In the genomic region with DNA sequence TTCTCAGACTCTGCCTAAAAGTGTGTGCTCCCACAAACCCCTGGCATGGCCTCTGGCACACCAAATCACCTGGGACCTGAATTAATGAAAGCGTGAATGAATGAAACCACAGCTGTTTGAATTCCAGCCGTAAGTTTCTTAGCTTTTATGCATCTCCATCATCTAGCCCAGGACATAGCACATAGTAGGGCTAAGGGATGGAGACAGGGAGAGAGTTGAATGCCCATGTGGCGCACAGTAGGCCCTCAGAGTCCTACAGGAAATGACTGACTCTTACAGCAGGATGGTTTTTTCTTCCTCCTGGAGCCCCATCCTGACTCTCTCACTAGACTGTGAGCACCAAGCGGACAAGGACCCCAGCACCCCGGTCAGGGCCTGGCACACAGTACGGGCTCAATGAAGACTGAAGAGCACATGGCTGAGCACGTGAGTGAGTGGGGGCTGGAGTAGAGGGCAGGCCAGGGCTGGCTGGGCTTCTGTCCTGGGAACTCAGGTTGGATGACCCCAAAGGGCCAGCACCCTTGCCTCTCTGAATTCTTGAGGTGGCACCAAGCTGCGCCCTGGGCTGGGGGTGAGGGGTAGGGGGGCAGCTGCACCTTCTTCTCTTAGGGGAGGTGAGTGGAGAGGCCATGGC, we compare ENCODE assay signal across 33 cellular contexts.
"Had no signal": no experiment of that assay in that cellular context is flagged by ENCODE, and none has a peak within 500 bp of the region (broad histone marks: within the 10 kb centered on the region; RNA-seq: fewer than 3 reads in every experiment).

No MANE protein-coding gene starts in this region.

- H3K9me3 ChIP-seq: adrenal gland, colonic mucosa had no signal

- H3K4me1 ChIP-seq: adrenal gland, ascending aorta, breast epithelium, colonic mucosa, esophagus muscularis mucosa, gastroesophageal sphincter, heart right ventricle had no signal

- ATAC-seq: activated CD4-positive, alpha-beta T cell treated with anti-CD3 and anti-CD28 coated beads for 36 hours; activated CD4-positive, CD25-positive, alpha-beta regulatory T cell treated with anti-CD3 and anti-CD28 coated beads, Interleukin-2, amount 50 U/mL, for 24 hours; activated CD8-positive, alpha-beta memory T cell treated with anti-CD3 and anti-CD28 coated beads, Interleukin-2, amount 10 ng/mL, durations not matched to agents 7 days and 5 days; activated CD8-positive, alpha-beta T cell treated with anti-CD3 and anti-CD28 coated beads, Interleukin-2, amount 10 ng/mL, durations not matched to agents 7 days and 5 days; activated naive CD8-positive, alpha-beta T cell treated with anti-CD3 and anti-CD28 coated beads, Interleukin-2, amount 50 U/mL, for 24 hours; gastroesophageal sphincter; heart right ventricle; T-helper 17 cell had no signal

- H3K27ac ChIP-seq: adrenal gland, ascending aorta, breast epithelium, cardiac muscle cell, colonic mucosa, dorsolateral prefrontal cortex, esophagus muscularis mucosa, gastroesophageal sphincter, heart right ventricle, WERI-Rb-1 had no signal

- H3K4me3 ChIP-seq: adrenal gland, ascending aorta, breast epithelium, cardiac muscle cell, colonic mucosa, dorsolateral prefrontal cortex, esophagus muscularis mucosa, gastroesophageal sphincter, heart right ventricle had no signal

- H3K27me3 ChIP-seq: adrenal gland, ascending aorta, cardiac muscle cell, colonic mucosa had no signal

- H3K36me3 ChIP-seq: adrenal gland, ascending aorta, breast epithelium, cardiac muscle cell, colonic mucosa, esophagus muscularis mucosa, gastroesophageal sphincter, heart right ventricle, WERI-Rb-1 had no signal

- DNase-seq: activated B cell treated with CpG ODN at 0.5 μM for 24 hours; activated CD4-positive, alpha-beta memory T cell treated with anti-CD3 and anti-CD28 coated beads for 36 hours; activated CD4-positive, alpha-beta T cell treated with anti-CD3 and anti-CD28 coated beads for 36 hours; activated CD4-positive, alpha-beta T cell treated with anti-CD3 and anti-CD28 coated beads, Interleukin-2, amount 10 ng/mL, durations not matched to agents 24 days and 14 days; activated CD8-positive, alpha-beta memory T cell treated with anti-CD3 and anti-CD28 coated beads, Interleukin-2, amount 10 ng/mL, durations not matched to agents 7 days and 5 days; activated CD8-positive, alpha-beta memory T cell treated with anti-CD3 and anti-CD28 coated beads, Interleukin-2, amount 50 U/mL, for 4 hours; activated CD8-positive, alpha-beta T cell treated with anti-CD3 and anti-CD28 coated beads, Interleukin-2, amount 10 ng/mL, durations not matched to agents 7 days and 5 days; activated effector memory CD4-positive, alpha-beta T cell treated with anti-CD3 and anti-CD28 coated beads, Interleukin-2, amount 50 U/mL, for 16 hours; activated naive CD4-positive, alpha-beta T cell treated with anti-CD3 and anti-CD28 coated beads for 36 hours; activated naive CD8-positive, alpha-beta T cell treated with anti-CD3 and anti-CD28 coated beads for 36 hours; activated naive CD8-positive, alpha-beta T cell treated with anti-CD3 and anti-CD28 coated beads, Interleukin-2, amount 50 U/mL, for 24 hours; activated T-cell treated with anti-CD3 and anti-CD28 coated beads, Interleukin-2, amount 50 U/mL, for 1 hour; activated T-cell treated with anti-CD3 and anti-CD28 coated beads, Interleukin-2, amount 50 U/mL, for 48 hours; adrenal gland; amygdala; central memory CD4-positive, alpha-beta T cell; cerebellar nuclear complex; colonic mucosa; dorsolateral prefrontal cortex; effector memory CD4-positive, alpha-beta T cell; erythroblast; foreskin melanocyte; heart right ventricle; T-helper 1 cell; T-helper 17 cell; T1000; WERI-Rb-1 had no signal
